In the genomic region with DNA sequence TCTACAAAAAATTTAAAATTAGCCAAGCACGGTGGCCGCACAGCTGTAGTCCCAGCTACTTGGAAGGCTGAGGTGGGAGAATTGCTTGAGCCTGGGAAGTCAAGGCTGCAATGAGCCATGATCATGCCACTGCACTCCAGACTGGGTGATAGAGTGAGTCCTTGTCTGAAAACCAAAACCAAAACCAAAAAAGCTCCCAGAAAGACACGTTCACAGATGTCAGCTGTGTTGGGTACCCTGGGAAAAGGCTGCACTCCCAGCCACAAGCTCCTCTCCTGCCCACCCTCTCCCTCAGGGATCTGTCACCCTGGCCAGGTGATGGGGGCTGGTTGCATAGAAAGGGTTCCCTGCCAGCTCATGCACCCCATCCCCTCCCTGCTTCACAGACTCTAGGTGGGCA, we compare ENCODE assay signal across 25 cellular contexts.
"Had no signal": no experiment of that assay in that cellular context is flagged by ENCODE, and none has a peak within 500 bp of the region (broad histone marks: within the 10 kb centered on the region; RNA-seq: fewer than 3 reads in every experiment).

No MANE protein-coding gene starts in this region.

- H3K27ac Mint-ChIP-seq: immature natural killer cell; naive thymus-derived CD4-positive, alpha-beta T cell; nephron; neural progenitor cell; progenitor cell of endocrine pancreas; stimulated activated naive B cell treated with anti-CD40 and anti-IgM and Interleukin-4, amounts not matched to agents 10 μg/mL and 1 μg/mL and 100 μg/mL, for 72 hours had no signal

- H3K27me3 ChIP-seq: esophagus muscularis mucosa, heart right ventricle, neural progenitor cell, transverse colon, upper lobe of right lung, uterus had no signal

- H3K9me3 ChIP-seq: esophagus muscularis mucosa, heart right ventricle, lower lobe of right lung, suprapubic skin, transverse colon, upper lobe of right lung, uterus had no signal

- H3K27ac ChIP-seq: coronary artery, esophagus muscularis mucosa, heart right ventricle, lower lobe of right lung, neural progenitor cell, parathyroid adenoma, suprapubic skin, transverse colon, upper lobe of right lung, uterus had no signal

- H3K4me3 Mint-ChIP-seq: immature natural killer cell; naive thymus-derived CD4-positive, alpha-beta T cell; nephron; neural progenitor cell; stimulated activated naive B cell treated with anti-CD40 and anti-IgM and Interleukin-4, amounts not matched to agents 10 μg/mL and 1 μg/mL and 100 μg/mL, for 72 hours; stimulated activated naive CD8-positive, alpha-beta T cell treated with anti-CD3 and anti-CD28 coated beads, Interleukin-15, amount 100 ng/mL, for 72 hours had no signal

- H3K4me3 ChIP-seq: coronary artery, esophagus muscularis mucosa, heart right ventricle, lower lobe of right lung, neural progenitor cell, suprapubic skin, transverse colon, upper lobe of right lung, uterus had no signal

- H3K36me3 ChIP-seq: esophagus muscularis mucosa, heart right ventricle, lower lobe of right lung, neural progenitor cell, suprapubic skin, transverse colon, upper lobe of right lung, uterus had no signal

- H3K4me2 ChIP-seq: neural progenitor cell had no signal

- H2AFZ ChIP-seq: neural progenitor cell, parathyroid adenoma had no signal

- H3K4me1 ChIP-seq: esophagus muscularis mucosa, heart right ventricle, lower lobe of right lung, neural progenitor cell, parathyroid adenoma, suprapubic skin, transverse colon, upper lobe of right lung, uterus had no signal

- H3K27me3 Mint-ChIP-seq: progenitor cell of endocrine pancreas; stimulated activated naive B cell treated with anti-CD40 and anti-IgM and Interleukin-4, amounts not matched to agents 10 μg/mL and 1 μg/mL and 100 μg/mL, for 72 hours; stimulated activated naive CD8-positive, alpha-beta T cell treated with anti-CD3 and anti-CD28 coated beads, Interleukin-15, amount 100 ng/mL, for 72 hours had no signal

- ATAC-seq: heart right ventricle; left ventricle myocardium superior; lower lobe of right lung; naive thymus-derived CD4-positive, alpha-beta T cell; sciatic nerve; stimulated activated naive CD8-positive, alpha-beta T cell treated with anti-CD3 and anti-CD28 coated beads, Interleukin-15, amount 100 ng/mL, for 72 hours; upper lobe of right lung had no signal

- H3K36me3 Mint-ChIP-seq: immature natural killer cell; neural progenitor cell; stimulated activated naive B cell treated with anti-CD40 and anti-IgM and Interleukin-4, amounts not matched to agents 10 μg/mL and 1 μg/mL and 100 μg/mL, for 72 hours had no signal

- DNase-seq: dermis blood vessel endothelial cell; effector memory CD4-positive, alpha-beta T cell; foreskin melanocyte; glutamatergic neuron; heart right ventricle; hypothalamus; immature natural killer cell; left ventricle myocardium superior; lower lobe of right lung; midbrain; naive thymus-derived CD4-positive, alpha-beta T cell; stimulated activated CD4-positive, alpha-beta T cell treated with anti-CD3 and anti-CD28 coated beads, Interleukin-4, amount 100 ng/mL, for 4 hours; stimulated activated naive B cell treated with anti-CD40 and anti-IgM and Interleukin-4, amounts not matched to agents 10 μg/mL and 1 μg/mL and 100 μg/mL, for 72 hours; stimulated activated naive CD8-positive, alpha-beta T cell treated with anti-CD3 and anti-CD28 coated beads, Interleukin-15, amount 100 ng/mL, for 72 hours; transverse colon; upper lobe of right lung; uterus had no signal

- H3K79me2 ChIP-seq: parathyroid adenoma had no signal

- H3K9me3 Mint-ChIP-seq: naive thymus-derived CD4-positive, alpha-beta T cell; nephron; stimulated activated naive B cell treated with anti-CD40 and anti-IgM and Interleukin-4, amounts not matched to agents 10 μg/mL and 1 μg/mL and 100 μg/mL, for 72 hours; stimulated activated naive CD8-positive, alpha-beta T cell treated with anti-CD3 and anti-CD28 coated beads, Interleukin-15, amount 100 ng/mL, for 72 hours had no signal

- H3K9ac ChIP-seq: neural progenitor cell, parathyroid adenoma had no signal

- H3K4me1 Mint-ChIP-seq: immature natural killer cell; nephron; neural progenitor cell; stimulated activated naive CD8-positive, alpha-beta T cell treated with anti-CD3 and anti-CD28 coated beads, Interleukin-15, amount 100 ng/mL, for 72 hours had no signal
